ENCODE assay signal across 25 cellular contexts in the genomic region with DNA sequence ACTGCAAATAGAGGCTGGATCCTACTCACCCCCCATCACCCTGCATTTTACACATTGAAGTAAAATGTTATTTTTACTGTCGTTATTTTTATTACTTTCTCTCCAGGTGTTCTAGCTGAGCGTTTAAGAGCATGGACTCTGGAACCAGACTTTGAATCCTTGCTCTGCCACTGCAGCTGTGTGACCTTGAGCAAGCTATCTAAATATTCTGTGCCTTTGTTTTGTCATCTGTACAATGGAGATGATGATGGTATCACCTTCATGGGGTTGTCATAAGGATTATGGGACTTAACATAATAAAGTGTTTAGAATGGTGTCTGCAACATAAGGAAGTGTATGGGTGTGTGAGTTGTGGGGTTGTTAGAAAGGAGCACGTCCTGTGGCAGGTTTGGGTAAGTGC.
"Had no signal": no experiment of that assay in that cellular context is flagged by ENCODE, and none has a peak within 500 bp of the region (broad histone marks: within the 10 kb centered on the region; RNA-seq: fewer than 3 reads in every experiment).

No MANE protein-coding gene starts in this region.

- H3K4me1 ChIP-seq: foreskin keratinocyte, thyroid gland, upper lobe of right lung had no signal

- DNase-seq: activated CD4-positive, alpha-beta memory T cell treated with anti-CD3 and anti-CD28 coated beads for 36 hours; activated CD4-positive, alpha-beta T cell treated with anti-CD3 and anti-CD28 coated beads, Interleukin-2, amount 10 ng/mL, durations not matched to agents 24 days and 14 days; activated CD4-positive, CD25-positive, alpha-beta regulatory T cell treated with anti-CD3 and anti-CD28 coated beads, Interleukin-2, amount 50 U/mL, for 72 hours; activated naive CD4-positive, alpha-beta T cell; activated T-cell treated with anti-CD3 and anti-CD28 coated beads, Interleukin-2, amount 50 U/mL, for 4 hours; foreskin keratinocyte; left ventricle myocardium superior; mucosa of descending colon; psoas muscle; stimulated activated CD4-positive, alpha-beta T cell treated with anti-CD3 and anti-CD28 coated beads, Interleukin-1b, Interleukin-23, amount 100 ng/mL, for 48 hours; stimulated activated CD4-positive, alpha-beta T cell treated with anti-CD3 and anti-CD28 coated beads, Interleukin-4, amount 100 ng/mL, for 4 hours; stimulated activated CD8-positive, alpha-beta memory T cell treated with anti-CD3 and anti-CD28 coated beads, Interleukin-4, amount 100 ng/mL, for 48 hours; stimulated activated naive CD8-positive, alpha-beta T cell treated with anti-CD3 and anti-CD28 coated beads, Interleukin-15, amount 100 ng/mL, for 72 hours; substantia nigra; T-helper 2 cell; thyroid gland; upper lobe of right lung had no signal

- H3K9me3 ChIP-seq: esophagus muscularis mucosa, mucosa of descending colon, psoas muscle, thyroid gland, upper lobe of right lung had no signal

- H3K4me2 ChIP-seq: smooth muscle cell had no signal

- H3K9ac ChIP-seq: parathyroid adenoma had no signal

- H3K9me3 Mint-ChIP-seq: activated CD4-positive, alpha-beta memory T cell treated with anti-CD3 and anti-CD28 coated beads for 36 hours; activated CD4-positive, alpha-beta T cell treated with anti-CD3 and anti-CD28 coated beads, Interleukin-2, amount 10 ng/mL, durations not matched to agents 24 days and 14 days; activated naive CD4-positive, alpha-beta T cell treated with anti-CD3 and anti-CD28 coated beads, Interleukin-2, amount 50 U/mL, for 72 hours; activated T-cell treated with anti-CD3 and anti-CD28 coated beads, Interleukin-2, amount 50 U/mL, for 4 hours; activated T-helper 2 cell treated with anti-CD3 and anti-CD28 coated beads, Interferon-gamma antibody, Interleukin-2, Interleukin-4, amounts not matched to agents 10 μg/mL and 5 μg/mL and 100 μg/mL, durations not matched to agents 14 hours and 24 hours and 36 hours; natural killer cell treated with Interleukin-12 subunit alpha and Interleukin-12 subunit beta and Interleukin-15 and Interleukin-18, amount 100 ng/mL, for 72 hours; stimulated activated memory B cell treated with anti-CD40 and anti-IgM and Interleukin-4, amounts not matched to agents 10 μg/mL and 1 μg/mL and 100 μg/mL, for 72 hours; stimulated activated naive CD8-positive, alpha-beta T cell treated with anti-CD3 and anti-CD28 coated beads, Interleukin-15, amount 100 ng/mL, for 72 hours had no signal

- ATAC-seq: activated naive CD4-positive, alpha-beta T cell treated with anti-CD3 and anti-CD28 coated beads, Interleukin-2, amount 50 U/mL, for 72 hours; activated T-cell treated with anti-CD3 and anti-CD28 coated beads, Interleukin-2, amount 50 U/mL, for 4 hours; foreskin keratinocyte; left ventricle myocardium superior; natural killer cell treated with Interleukin-12 subunit alpha and Interleukin-12 subunit beta and Interleukin-15 and Interleukin-18, amount 100 ng/mL, for 72 hours; psoas muscle; stimulated activated memory B cell treated with anti-CD40 and anti-IgM and Interleukin-4, amounts not matched to agents 10 μg/mL and 1 μg/mL and 100 μg/mL, for 72 hours; stimulated activated naive CD8-positive, alpha-beta T cell treated with anti-CD3 and anti-CD28 coated beads, Interleukin-15, amount 100 ng/mL, for 72 hours; upper lobe of right lung had no signal

- H3K27ac Mint-ChIP-seq: activated CD4-positive, alpha-beta memory T cell treated with anti-CD3 and anti-CD28 coated beads for 36 hours; activated CD4-positive, alpha-beta T cell treated with anti-CD3 and anti-CD28 coated beads, Interleukin-2, amount 10 ng/mL, durations not matched to agents 24 days and 14 days; activated naive CD4-positive, alpha-beta T cell treated with anti-CD3 and anti-CD28 coated beads, Interleukin-2, amount 50 U/mL, for 72 hours; activated T-helper 2 cell treated with anti-CD3 and anti-CD28 coated beads, Interferon-gamma antibody, Interleukin-2, Interleukin-4, amounts not matched to agents 10 μg/mL and 5 μg/mL and 100 μg/mL, durations not matched to agents 14 hours and 24 hours and 36 hours; natural killer cell treated with Interleukin-12 subunit alpha and Interleukin-12 subunit beta and Interleukin-15 and Interleukin-18, amount 100 ng/mL, for 72 hours; stimulated activated memory B cell treated with anti-CD40 and anti-IgM and Interleukin-4, amounts not matched to agents 10 μg/mL and 1 μg/mL and 100 μg/mL, for 72 hours; stimulated activated naive CD8-positive, alpha-beta T cell treated with anti-CD3 and anti-CD28 coated beads, Interleukin-15, amount 100 ng/mL, for 72 hours had no signal

- H3K36me3 ChIP-seq: thyroid gland, upper lobe of right lung had no signal

- H3K4me3 Mint-ChIP-seq: activated CD4-positive, alpha-beta memory T cell treated with anti-CD3 and anti-CD28 coated beads for 36 hours; activated CD4-positive, alpha-beta T cell treated with anti-CD3 and anti-CD28 coated beads, Interleukin-2, amount 10 ng/mL, durations not matched to agents 24 days and 14 days; activated T-cell treated with anti-CD3 and anti-CD28 coated beads, Interleukin-2, amount 50 U/mL, for 4 hours; natural killer cell treated with Interleukin-12 subunit alpha and Interleukin-12 subunit beta and Interleukin-15 and Interleukin-18, amount 100 ng/mL, for 72 hours; stimulated activated memory B cell treated with anti-CD40 and anti-IgM and Interleukin-4, amounts not matched to agents 10 μg/mL and 1 μg/mL and 100 μg/mL, for 72 hours; stimulated activated naive CD8-positive, alpha-beta T cell treated with anti-CD3 and anti-CD28 coated beads, Interleukin-15, amount 100 ng/mL, for 72 hours had no signal

- H3K4me3 ChIP-seq: coronary artery, esophagus muscularis mucosa, mucosa of descending colon, psoas muscle, smooth muscle cell, thyroid gland, upper lobe of right lung had no signal

- H2AFZ ChIP-seq: parathyroid adenoma had no signal

- H3K27me3 ChIP-seq: esophagus muscularis mucosa, foreskin keratinocyte, thyroid gland, upper lobe of right lung had no signal

- H3K27ac ChIP-seq: coronary artery, esophagus muscularis mucosa, foreskin keratinocyte, parathyroid adenoma, thyroid gland, upper lobe of right lung had no signal

- H3K27me3 Mint-ChIP-seq: activated CD4-positive, alpha-beta memory T cell treated with anti-CD3 and anti-CD28 coated beads for 36 hours; activated CD4-positive, alpha-beta T cell treated with anti-CD3 and anti-CD28 coated beads, Interleukin-2, amount 10 ng/mL, durations not matched to agents 24 days and 14 days; natural killer cell treated with Interleukin-12 subunit alpha and Interleukin-12 subunit beta and Interleukin-15 and Interleukin-18, amount 100 ng/mL, for 72 hours; stimulated activated memory B cell treated with anti-CD40 and anti-IgM and Interleukin-4, amounts not matched to agents 10 μg/mL and 1 μg/mL and 100 μg/mL, for 72 hours; stimulated activated naive CD8-positive, alpha-beta T cell treated with anti-CD3 and anti-CD28 coated beads, Interleukin-15, amount 100 ng/mL, for 72 hours had no signal
